Comparison of ENCODE assay signal across 14 cellular contexts in genomic region chr10:30062582-30062981, GRCh38. TPM values are rescaled to one million over a fixed set of nuclear protein-coding genes. Genes with fewer than 3 reads are reported as not detected.
DNase-seq lines count a peak whose midpoint lies in the region; TF ChIP-seq lines count a peak whose summit lies in the region.
"Had no signal": no experiment of that assay in that cellular context is flagged by ENCODE, and none has a peak within 500 bp of the region (broad histone marks: within the 10 kb centered on the region; RNA-seq: fewer than 3 reads in every experiment).

No MANE protein-coding gene starts in this region.

- no peak overlapping the region for H3K4me3 ChIP-seq in choroid plexus epithelial cell (ENCODE audit: low read depth, low read length)
- no peak overlapping the region for H3K4me3 ChIP-seq in neuronal stem cell (ENCODE audit: low read length in 2 of 2)
- H3K4me3 ChIP-seq in uterus, result no peak overlapping the region
- H3K4me3 ChIP-seq: SK-N-MC had no signal

- peaks cover 12% of the 10 kb centered on the region for H3K27me3 Mint-ChIP-seq in osteocyte (ENCODE audit: unreplicated experiment)

- no peak overlapping the region for H2BK5ac ChIP-seq in neuronal stem cell (ENCODE audit: low read length)

- H2BK15ac ChIP-seq in neuronal stem cell (ENCODE audit: low read length), result no peak overlapping the region

- H3K79me1 ChIP-seq in neuronal stem cell (ENCODE audit: low read depth, low read length), result no peaks in the 10 kb centered on the region

- no peak overlapping the region for H3K9ac ChIP-seq in neuronal stem cell (ENCODE audit: low read depth, low read length, poor library complexity)

- no peak for TF ChIP-seq POLR2A in uterus (IDR thresholded peaks at IDR 0.05)

- peaks cover 3 to 10% of the 10 kb centered on the region in 2 donors for H3K4me1 ChIP-seq in neuronal stem cell (ENCODE audit: control insufficient read depth in 2 of 2, insufficient read depth in 1 of 2, low read depth in 1 of 2, low read length in 2 of 2)
- peaks cover 0 to 6% of the 10 kb centered on the region in 2 donors for H3K4me1 ChIP-seq in uterus

- DNase-seq in Caki2 (ENCODE audit: low read depth) (peak; percentile 88), NCI-H226 (peak; percentile 52), choroid plexus epithelial cell (ENCODE audit: low read depth) (peak; percentile 19), osteocyte (ENCODE audit: extremely low spot score, unreplicated experiment) (no peak), neuronal stem cell (ENCODE audit: low spot score) (no peak), NCI-H774 (lab: John Stamatoyannopoulos, UW) (no peak), uterus (no peak)
- DNase-seq: DMS153, H7, NCI-H187 treated with DMSO at 0.1 percent for 48 hours, NCI-H446 had no signal

- no peak overlapping the region for H2BK12ac ChIP-seq in neuronal stem cell (ENCODE audit: low read length)

- H4K8ac ChIP-seq in neuronal stem cell (ENCODE audit: low read depth, low read length), result no peak overlapping the region

- peak overlapping the region; percentile 54 for H3K27ac Mint-ChIP-seq in osteocyte (ENCODE audit: unreplicated experiment)

- no peak overlapping the region for H3K4me2 ChIP-seq in neuronal stem cell (ENCODE audit: insufficient read depth, low read length, poor library complexity, severe bottlenecking)

- H3K36me3 Mint-ChIP-seq in osteocyte (ENCODE audit: unreplicated experiment), result no peaks in the 10 kb centered on the region

- no peaks in the 10 kb centered on the region for H3K36me3 ChIP-seq in neuronal stem cell (replicated peaks in 1 of 2; ENCODE audit: control insufficient read depth in 2 of 2, insufficient read depth in 2 of 2, low read length in 2 of 2)
- no peaks in the 10 kb centered on the region for H3K36me3 ChIP-seq in uterus

- H2AFZ ChIP-seq in neuronal stem cell (ENCODE audit: low read length), result no peak overlapping the region

- H3K27ac ChIP-seq in neuronal stem cell (replicated peaks; ENCODE audit: low read length) (no peak overlapping the region), uterus (no peak overlapping the region)
- H3K27ac ChIP-seq: C4-2B, HL-60, SK-N-MC had no signal

- no peaks in the 10 kb centered on the region for H3K9me3 ChIP-seq in neuronal stem cell (replicated peaks in 1 of 2; ENCODE audit: control insufficient read depth in 2 of 2, insufficient read depth in 1 of 2, low read depth in 1 of 2, low read length in 2 of 2)
- no peaks in the 10 kb centered on the region for H3K9me3 ChIP-seq in uterus

- H3K23ac ChIP-seq in neuronal stem cell (ENCODE audit: low read depth, low read length, poor library complexity), result no peak overlapping the region

- intact Hi-C loops in uterus (cut with DNase I; ENCODE audit: low total_unique reads), result no loop called here

- TF ChIP-seq CTCF in choroid plexus epithelial cell (conservative IDR thresholded peaks at IDR 0.05; ENCODE audit: low read depth, low read length) (no peak), osteocyte (IDR thresholded peaks at IDR 0.05) (no peak), uterus (IDR thresholded peaks at IDR 0.05) (no peak)

- no peaks in the 10 kb centered on the region for H3K9me3 Mint-ChIP-seq in osteocyte (ENCODE audit: unreplicated experiment)

- H3K14ac ChIP-seq in neuronal stem cell (ENCODE audit: low read length), result no peak overlapping the region

- no peak overlapping the region for H2AK5ac ChIP-seq in neuronal stem cell (ENCODE audit: low read depth, low read length)

- H3K18ac ChIP-seq in neuronal stem cell (ENCODE audit: low read length), result no peak overlapping the region

- no peak overlapping the region for H3K4me3 Mint-ChIP-seq in osteocyte (ENCODE audit: unreplicated experiment)

- H3K4me1 Mint-ChIP-seq in osteocyte (ENCODE audit: unreplicated experiment), result peaks cover 26% of the 10 kb centered on the region

- WGBS in neuronal stem cell (ENCODE audit: extremely low coverage in 2 of 2, insufficient read length in 2 of 2, insufficient replicate concordance in 1 of 2), 2 donors, result no CpG with 5 or more reads among the region's 8 CpGs

- in situ Hi-C loops in Caki2 (cut with HindIII; ENCODE audit: low pct_unique_long_range_greater_than_20kb, low sequenced_read_pairs), result no loop called here

- H2BK120ac ChIP-seq in neuronal stem cell (ENCODE audit: low read depth, low read length), result no peak overlapping the region

- no peak overlapping the region for H3K4ac ChIP-seq in neuronal stem cell (ENCODE audit: low read length)

- H4K91ac ChIP-seq in neuronal stem cell (ENCODE audit: low read depth, low read length, poor library complexity), result no peak overlapping the region

- H3K27me3 ChIP-seq in neuronal stem cell (ENCODE audit: control insufficient read depth in 3 of 3, insufficient read depth in 3 of 3, low read depth in 1 of 3, low read length in 3 of 3), result peaks cover 0 to 14% (median 11%) of the 10 kb centered on the region in 3 experiments
- no peaks in the 10 kb centered on the region for H3K27me3 ChIP-seq in uterus

RNA-seq across cellular contexts. Expression of gene JCAD, which starts 3.2 kb away (rescaled TPM):
- total RNA-seq in Caki2 (2014; rRNA removed; shearing (Covaris generic); ENCODE audit: low replicate concordance), result 20.9 and 23.5 TPM in 2 replicates
- total RNA-seq in osteocyte (7.5 and 7.7 TPM in 2 replicates), uterus (10 to 100 TPM; 25.6 to 99.1 (median 49.9) TPM)
- polyA plus RNA-seq in neuronal stem cell (2013, experiment 1 of 2), result 1.6 TPM
- 1.6 TPM for polyA plus RNA-seq in neuronal stem cell (2013, experiment 2 of 2)

Comparison
In these comparisons a context has a peak if more than half of its experiments do, and no peak if none do; other contexts are left out.
1. DNase-seq: peak in Caki2 (single experiment), NCI-H226 (single experiment) and choroid plexus epithelial cell (single experiment); none in osteocyte (single experiment), neuronal stem cell (single experiment), NCI-H774 (single experiment) and uterus (0 of 2).